In genomic region chr2:28678944-28679343, GRCh38 we compare ENCODE assay signal across 18 cellular contexts.
DNase-seq lines count a peak whose midpoint lies in the region; ATAC-seq and TF ChIP-seq lines count a peak whose summit lies in the region.
"Had no signal": no experiment of that assay in that cellular context is flagged by ENCODE, and none has a peak within 500 bp of the region (broad histone marks: within the 10 kb centered on the region; RNA-seq: fewer than 3 reads in every experiment).

No MANE protein-coding gene starts in this region.

- no peaks in the 10 kb centered on the region for H3K9me3 ChIP-seq in T-helper 17 cell (ENCODE audit: control insufficient read depth, low read length, poor library complexity, severe bottlenecking)
- H3K9me3 ChIP-seq in psoas muscle, result no peaks in the 10 kb centered on the region
- no peaks in the 10 kb centered on the region for H3K9me3 ChIP-seq in upper lobe of right lung
- H3K9me3 ChIP-seq: neutrophil, tibial nerve had no signal

- peak; percentile 60 for DNase-seq in activated CD8-positive, alpha-beta T cell treated with anti-CD3 and anti-CD28 coated beads for 36 hours
- DNase-seq in activated CD8-positive, alpha-beta T cell treated with anti-CD3 and anti-CD28 coated beads, Interleukin-2, amount 10 ng/mL, durations not matched to agents 7 days and 5 days, result no peak
- DNase-seq in GM10248 (ENCODE audit: extremely low spot score), result peak; percentile 51
- no peak for DNase-seq in T-helper 17 cell
- DNase-seq in psoas muscle, result no peak
- no peak for DNase-seq in upper lobe of right lung
- DNase-seq in substantia nigra (lab: John Stamatoyannopoulos, UW), result no peak
- DNase-seq in HEK293T (ENCODE audit: extremely low spot score), result no peak
- DNase-seq: ACHN, amniotic stem cell, EL, HFFc6, Karpas-422, NCI-H146 had no signal

- no peak overlapping the region for H3K4me3 Mint-ChIP-seq in activated CD8-positive, alpha-beta T cell treated with anti-CD3 and anti-CD28 coated beads for 36 hours
- no peak overlapping the region for H3K4me3 Mint-ChIP-seq in activated CD8-positive, alpha-beta T cell treated with anti-CD3 and anti-CD28 coated beads, Interleukin-2, amount 10 ng/mL, durations not matched to agents 7 days and 5 days
- H3K4me3 Mint-ChIP-seq in T-helper 17 cell, result no peak overlapping the region
- H3K4me3 Mint-ChIP-seq: HFFc6, memory B cell had no signal

- no peak for TF ChIP-seq CTCF in activated CD8-positive, alpha-beta T cell treated with anti-CD3 and anti-CD28 coated beads for 36 hours (IDR thresholded peaks at IDR 0.05)
- TF ChIP-seq CTCF in GM10248 (IDR thresholded peaks at IDR 0.05; ENCODE audit: control extremely low read depth, extremely low read depth, low read depth, missing control alignments), result no peak
- no peak for TF ChIP-seq CTCF in psoas muscle (IDR thresholded peaks at IDR 0.05)
- TF ChIP-seq CTCF in upper lobe of right lung (IDR thresholded peaks at IDR 0.05), result no peak

- WGBS in psoas muscle, 3 donors, result 74 to 100% (median 87%) methylated on average over 1 of the region's 1 CpG

- H3K27ac ChIP-seq in psoas muscle (peak overlapping the region; percentile 65), upper lobe of right lung (no peak overlapping the region), substantia nigra (ENCODE audit: low read depth, low read length, poor library complexity, severe bottlenecking) (no peak overlapping the region)
- H3K27ac ChIP-seq: neutrophil, tibial nerve had no signal

- POLR2A ChIA-PET in activated CD8-positive, alpha-beta T cell treated with anti-CD3 and anti-CD28 coated beads for 36 hours (lab: Charles Lee), result no interaction called here
- POLR2A ChIA-PET in activated CD8-positive, alpha-beta T cell treated with anti-CD3 and anti-CD28 coated beads, Interleukin-2, amount 10 ng/mL, durations not matched to agents 7 days and 5 days (lab: Charles Lee), result interaction anchor here (0.8 kb wide), 1 partner anchor 191 kb away, joined by 3 read pairs; the partner anchor contains the start of gene TRMT61B
- POLR2A ChIA-PET in GM10248 (lab: Yijun Ruan, JAX) (no interaction called here), HEK293T (lab: Yijun Ruan, JAX) (no interaction called here)

- intact Hi-C loops in activated CD8-positive, alpha-beta T cell treated with anti-CD3 and anti-CD28 coated beads for 36 hours (cut with micrococcal nuclease), result no loop called here
- intact Hi-C loops in psoas muscle (cut with DNase I), result no loop called here
- intact Hi-C loops in upper lobe of right lung (cut with DNase I), result no loop called here

- H3K4me1 Mint-ChIP-seq in activated CD8-positive, alpha-beta T cell treated with anti-CD3 and anti-CD28 coated beads for 36 hours (ENCODE audit: low read depth), result peaks cover 43% of the 10 kb centered on the region
- H3K4me1 Mint-ChIP-seq in activated CD8-positive, alpha-beta T cell treated with anti-CD3 and anti-CD28 coated beads, Interleukin-2, amount 10 ng/mL, durations not matched to agents 7 days and 5 days (ENCODE audit: low read depth), result peaks cover 22% of the 10 kb centered on the region
- peaks cover 12% of the 10 kb centered on the region for H3K4me1 Mint-ChIP-seq in T-helper 17 cell

- H3K4me3 ChIP-seq in psoas muscle (no peak overlapping the region), upper lobe of right lung (no peak overlapping the region)
- H3K4me3 ChIP-seq: skin epidermis, tibial nerve had no signal

- H3K4me1 ChIP-seq in psoas muscle, result peaks cover 22% of the 10 kb centered on the region
- H3K4me1 ChIP-seq in upper lobe of right lung, result peaks cover 22% of the 10 kb centered on the region

- H3K36me3 ChIP-seq in psoas muscle (ENCODE audit: insufficient read depth in 1 of 2, low read depth in 1 of 2), result no peaks in the 10 kb centered on the region
- H3K36me3 ChIP-seq in upper lobe of right lung, result no peaks in the 10 kb centered on the region
- H3K36me3 ChIP-seq: neutrophil, tibial nerve had no signal

- H3K27me3 ChIP-seq in psoas muscle (ENCODE audit: insufficient read depth in 3 of 3, low read length in 2 of 3), result no peaks in the 10 kb centered on the region
- H3K27me3 ChIP-seq in upper lobe of right lung, result no peaks in the 10 kb centered on the region
- H3K27me3 ChIP-seq: neutrophil, tibial nerve had no signal

- CTCF ChIA-PET in activated CD8-positive, alpha-beta T cell treated with anti-CD3 and anti-CD28 coated beads for 36 hours (lab: Charles Lee), result interaction anchor here (0.7 to 1.3 kb wide), 2 partner anchors 85 to 112 kb away, joined by 3 read pairs; no protein-coding TSS in a partner anchor
- CTCF ChIA-PET in activated CD8-positive, alpha-beta T cell treated with anti-CD3 and anti-CD28 coated beads, Interleukin-2, amount 10 ng/mL, durations not matched to agents 7 days and 5 days (lab: Charles Lee), result interaction anchor here (1.3 to 1.7 kb wide), 2 partner anchors 85 to 142 kb away, joined by 3 to 5 read pairs; no protein-coding TSS in a partner anchor
- CTCF ChIA-PET in GM10248 (lab: Yijun Ruan, JAX), result interaction anchor here (0.8 kb wide), 1 partner anchor 12 kb away, joined by 3 read pairs; no protein-coding TSS in a partner anchor
- CTCF ChIA-PET in HEK293T (lab: Yijun Ruan, JAX), result no interaction called here

- ATAC-seq in activated CD8-positive, alpha-beta T cell treated with anti-CD3 and anti-CD28 coated beads for 36 hours, result peak; percentile 57
- ATAC-seq in activated CD8-positive, alpha-beta T cell treated with anti-CD3 and anti-CD28 coated beads, Interleukin-2, amount 10 ng/mL, durations not matched to agents 7 days and 5 days, result no peak
- ATAC-seq in T-helper 17 cell (no peak), psoas muscle (no peak), upper lobe of right lung (no peak)

- no peaks in the 10 kb centered on the region for H3K27me3 Mint-ChIP-seq in activated CD8-positive, alpha-beta T cell treated with anti-CD3 and anti-CD28 coated beads for 36 hours
- no peaks in the 10 kb centered on the region for H3K27me3 Mint-ChIP-seq in activated CD8-positive, alpha-beta T cell treated with anti-CD3 and anti-CD28 coated beads, Interleukin-2, amount 10 ng/mL, durations not matched to agents 7 days and 5 days (ENCODE audit: low read depth)
- H3K27me3 Mint-ChIP-seq in T-helper 17 cell, result no peaks in the 10 kb centered on the region
- H3K27me3 Mint-ChIP-seq: memory B cell had no signal

- H3K9me3 Mint-ChIP-seq in activated CD8-positive, alpha-beta T cell treated with anti-CD3 and anti-CD28 coated beads for 36 hours, result no peaks in the 10 kb centered on the region
- H3K9me3 Mint-ChIP-seq in activated CD8-positive, alpha-beta T cell treated with anti-CD3 and anti-CD28 coated beads, Interleukin-2, amount 10 ng/mL, durations not matched to agents 7 days and 5 days (ENCODE audit: insufficient read depth), result no peaks in the 10 kb centered on the region
- H3K9me3 Mint-ChIP-seq: HFFc6, memory B cell had no signal

- peak overlapping the region; percentile 79 for H3K27ac Mint-ChIP-seq in activated CD8-positive, alpha-beta T cell treated with anti-CD3 and anti-CD28 coated beads for 36 hours
- H3K27ac Mint-ChIP-seq in activated CD8-positive, alpha-beta T cell treated with anti-CD3 and anti-CD28 coated beads, Interleukin-2, amount 10 ng/mL, durations not matched to agents 7 days and 5 days, result no peak overlapping the region
- H3K27ac Mint-ChIP-seq in T-helper 17 cell, result peak overlapping the region; percentile 96
- H3K27ac Mint-ChIP-seq: HFFc6, memory B cell had no signal

- no peaks in the 10 kb centered on the region for H3K36me3 Mint-ChIP-seq in activated CD8-positive, alpha-beta T cell treated with anti-CD3 and anti-CD28 coated beads for 36 hours (ENCODE audit: low read depth)
- H3K36me3 Mint-ChIP-seq in activated CD8-positive, alpha-beta T cell treated with anti-CD3 and anti-CD28 coated beads, Interleukin-2, amount 10 ng/mL, durations not matched to agents 7 days and 5 days (ENCODE audit: low read depth), result no peaks in the 10 kb centered on the region
- H3K36me3 Mint-ChIP-seq in T-helper 17 cell (ENCODE audit: low read depth), result no peaks in the 10 kb centered on the region
- H3K36me3 Mint-ChIP-seq: memory B cell had no signal

TF ChIP-seq in HEK293T, 16 proteins besides CTCF, POLR2A, EP300 and RAD21:
- TF ChIP-seq SUZ12 (IDR thresholded peaks at IDR 0.05), result no peak
- TF ChIP-seq FOXK2 (IDR thresholded peaks at IDR 0.05), result no peak
- TF ChIP-seq FOXM1 (IDR thresholded peaks at IDR 0.05; ENCODE audit: borderline replicate concordance), result no peak
- TF ChIP-seq ZNF384 (IDR thresholded peaks at IDR 0.05), result no peak
- TF ChIP-seq TARDBP (IDR thresholded peaks at IDR 0.05), result no peak
- TF ChIP-seq CTBP1 (IDR thresholded peaks at IDR 0.05; ENCODE audit: borderline replicate concordance), result no peak
- TF ChIP-seq L3MBTL2 (conservative IDR thresholded peaks at IDR 0.05), result no peak
- TF ChIP-seq LEF1 (IDR thresholded peaks at IDR 0.05; ENCODE audit: borderline replicate concordance), result no peak
- no peak for TF ChIP-seq PKNOX1 (IDR thresholded peaks at IDR 0.05)
- TF ChIP-seq SP1 (IDR thresholded peaks at IDR 0.05), result no peak
- no peak for TF ChIP-seq ARNT (IDR thresholded peaks at IDR 0.05)
- no peak for TF ChIP-seq ELF4 (IDR thresholded peaks at IDR 0.05)
- TF ChIP-seq NFRKB (IDR thresholded peaks at IDR 0.05), result no peak
- no peak for TF ChIP-seq FOXA1 (IDR thresholded peaks at IDR 0.05)
- TF ChIP-seq BHLHE40 (IDR thresholded peaks at IDR 0.05; ENCODE audit: borderline replicate concordance), result no peak
- no peak for TF ChIP-seq HDGF (IDR thresholded peaks at IDR 0.05; ENCODE audit: borderline replicate concordance)

Comparison
In these comparisons a context has a peak if more than half of its experiments do, and no peak if none do; other contexts are left out.
1. DNase-seq: peak in activated CD8-positive, alpha-beta T cell treated with anti-CD3 and anti-CD28 coated beads for 36 hours (single experiment) and GM10248 (single experiment); none in activated CD8-positive, alpha-beta T cell treated with anti-CD3 and anti-CD28 coated beads, Interleukin-2, amount 10 ng/mL, durations not matched to agents 7 days and 5 days (single experiment), T-helper 17 cell (0 of 3), psoas muscle (0 of 2), upper lobe of right lung (single experiment), substantia nigra (0 of 49) and HEK293T (single experiment).